Comparison of ENCODE assay signal across 29 cellular contexts in genomic region chr5:134538296-134538695, GRCh38. TPM values are rescaled to one million over a fixed set of nuclear protein-coding genes. Genes with fewer than 3 reads are reported as not detected.
DNase-seq lines count a peak whose midpoint lies in the region; ATAC-seq, FAIRE-seq and TF ChIP-seq lines count a peak whose summit lies in the region.
"Had no signal": no experiment of that assay in that cellular context is flagged by ENCODE, and none has a peak within 500 bp of the region (broad histone marks: within the 10 kb centered on the region; RNA-seq: fewer than 3 reads in every experiment).

No MANE protein-coding gene starts in this region.

- no peak for TF ChIP-seq POLR2A in endothelial cell of umbilical vein (IDR thresholded peaks at IDR 0.05; ENCODE audit: low read depth, low read length)
- no peak for TF ChIP-seq POLR2A in H54 (IDR thresholded peaks at IDR 0.05; ENCODE audit: low read depth, low read length)

- TF ChIP-seq CTCF in natural killer cell (IDR thresholded peaks at IDR 0.05) (no peak), endothelial cell of umbilical vein (IDR thresholded peaks at IDR 0.05; ENCODE audit: extremely low read depth in 1 of 2, insufficient read depth in 1 of 2, low read depth in 1 of 2, low read length in 2 of 2) (no peak)

- no peaks in the 10 kb centered on the region for H3K27me3 ChIP-seq in endothelial cell of umbilical vein (ENCODE audit: control insufficient read depth in 2 of 2, insufficient read depth in 2 of 2, low read length in 2 of 2)
- no peaks in the 10 kb centered on the region for H3K27me3 ChIP-seq in HAP-1 (ENCODE audit: low read depth)
- H3K27me3 ChIP-seq: BE2C, dorsolateral prefrontal cortex, heart right ventricle, upper lobe of right lung had no signal

- no peak overlapping the region for H3K9ac ChIP-seq in endothelial cell of umbilical vein (replicated peaks; ENCODE audit: extremely low read depth, insufficient read depth, low read length)

- H3K4me2 ChIP-seq in endothelial cell of umbilical vein (ENCODE audit: insufficient read depth, low read length): no peak overlapping the region

- H4K20me1 ChIP-seq in endothelial cell of umbilical vein (replicated peaks; ENCODE audit: control insufficient read depth, extremely low read depth, insufficient read depth, low read length): no peaks in the 10 kb centered on the region

- no peak overlapping the region for H3K4me3 Mint-ChIP-seq in natural killer cell
- no peak overlapping the region for H3K4me3 Mint-ChIP-seq in natural killer cell treated with Interleukin-12 subunit alpha and Interleukin-12 subunit beta and Interleukin-15 and Interleukin-18, amount 100 ng/mL, for 72 hours
- H3K4me3 Mint-ChIP-seq in activated CD8-positive, alpha-beta T cell treated with anti-CD3 and anti-CD28 coated beads, Interleukin-2, amount 10 ng/mL, durations not matched to agents 7 days and 5 days: no peak overlapping the region
- H3K4me3 Mint-ChIP-seq: central memory CD8-positive, alpha-beta T cell had no signal

- H3K4me3 ChIP-seq in endothelial cell of umbilical vein (replicated peaks in 1 of 3; ENCODE audit: insufficient read depth in 1 of 3, low read depth in 1 of 3, low read length in 3 of 3): no peak overlapping the region
- H3K4me3 ChIP-seq in HAP-1: no peak overlapping the region
- H3K4me3 ChIP-seq: dorsolateral prefrontal cortex, heart right ventricle, upper lobe of right lung had no signal

- no TSS peak for BruUV-seq in endothelial cell of umbilical vein (replicated peaks; lab: Mats Ljungman, UMichigan)

- no peak for DNase-seq in natural killer cell
- no peak for DNase-seq in natural killer cell treated with Interleukin-12 subunit alpha and Interleukin-12 subunit beta and Interleukin-15 and Interleukin-18, amount 100 ng/mL, for 72 hours (ENCODE audit: low spot score)
- no peak for DNase-seq in activated CD8-positive, alpha-beta T cell treated with anti-CD3 and anti-CD28 coated beads, Interleukin-2, amount 10 ng/mL, durations not matched to agents 7 days and 5 days
- no peak for DNase-seq in endothelial cell of umbilical vein (ENCODE audit: low read depth, low spot score)
- no peak for DNase-seq in H54 (ENCODE audit: insufficient read length, low spot score)
- no peak for DNase-seq in head of caudate nucleus
- no peak for DNase-seq in HAP-1 (ENCODE audit: low spot score in 2 of 2)
- no peak for DNase-seq in nucleus accumbens (lab: John Stamatoyannopoulos, UW)
- DNase-seq: activated naive CD4-positive, alpha-beta T cell treated with Interleukin-2 at 50 U/mL for 16 hours; activated T-cell treated with anti-CD3 and anti-CD28 coated beads, Interleukin-2, amount 50 U/mL, for 1 hour; BE2C; DND-41; dorsolateral prefrontal cortex; heart right ventricle; left colon; NCI-H1092; NCI-H2081 treated with DMSO at 0.1 percent for 48 hours; PC-3; retina; SHP77; small intestine; stimulated activated CD4-positive, alpha-beta T cell treated with anti-CD3 and anti-CD28 coated beads, Interleukin-1b, Interleukin-23, amount 100 ng/mL, for 48 hours; SW 1271; upper lobe of right lung had no signal

- peaks cover 48 to 52% of the 10 kb centered on the region in 2 donors for H3K4me1 Mint-ChIP-seq in natural killer cell
- H3K4me1 Mint-ChIP-seq in natural killer cell treated with Interleukin-12 subunit alpha and Interleukin-12 subunit beta and Interleukin-15 and Interleukin-18, amount 100 ng/mL, for 72 hours (ENCODE audit: low read depth in 2 of 2): peaks cover 34 to 39% of the 10 kb centered on the region in 2 donors
- peaks cover 40% of the 10 kb centered on the region for H3K4me1 Mint-ChIP-seq in activated CD8-positive, alpha-beta T cell treated with anti-CD3 and anti-CD28 coated beads, Interleukin-2, amount 10 ng/mL, durations not matched to agents 7 days and 5 days (ENCODE audit: low read depth)

- H2AFZ ChIP-seq in endothelial cell of umbilical vein (ENCODE audit: low read depth, low read length): no peak overlapping the region

- dilution Hi-C loops in endothelial cell of umbilical vein (cut with MboI; ENCODE audit: extremely low pct_ligation_motif_present, low sequenced_read_pairs): no loop called here

- H3K9me3 Mint-ChIP-seq in natural killer cell: no peaks in the 10 kb centered on the region
- H3K9me3 Mint-ChIP-seq in natural killer cell treated with Interleukin-12 subunit alpha and Interleukin-12 subunit beta and Interleukin-15 and Interleukin-18, amount 100 ng/mL, for 72 hours: no peaks in the 10 kb centered on the region
- no peaks in the 10 kb centered on the region for H3K9me3 Mint-ChIP-seq in activated CD8-positive, alpha-beta T cell treated with anti-CD3 and anti-CD28 coated beads, Interleukin-2, amount 10 ng/mL, durations not matched to agents 7 days and 5 days (ENCODE audit: insufficient read depth)
- H3K9me3 Mint-ChIP-seq: central memory CD8-positive, alpha-beta T cell had no signal

- no peaks in the 10 kb centered on the region for H3K27me3 Mint-ChIP-seq in natural killer cell (ENCODE audit: low read depth in 2 of 2)
- H3K27me3 Mint-ChIP-seq in natural killer cell treated with Interleukin-12 subunit alpha and Interleukin-12 subunit beta and Interleukin-15 and Interleukin-18, amount 100 ng/mL, for 72 hours: no peaks in the 10 kb centered on the region
- H3K27me3 Mint-ChIP-seq in activated CD8-positive, alpha-beta T cell treated with anti-CD3 and anti-CD28 coated beads, Interleukin-2, amount 10 ng/mL, durations not matched to agents 7 days and 5 days (ENCODE audit: low read depth): no peaks in the 10 kb centered on the region
- H3K27me3 Mint-ChIP-seq: central memory CD8-positive, alpha-beta T cell had no signal

- CTCF ChIA-PET in activated CD8-positive, alpha-beta T cell treated with anti-CD3 and anti-CD28 coated beads, Interleukin-2, amount 10 ng/mL, durations not matched to agents 7 days and 5 days (lab: Charles Lee): interaction anchor here (1.6 kb wide), 1 partner anchor 11 kb away, joined by 7 read pairs; no protein-coding TSS in a partner anchor
- CTCF ChIA-PET in endothelial cell of umbilical vein (lab: Charles Lee): interaction anchor here (3.4 kb wide), 1 partner anchor 11 kb away, joined by 14 read pairs; no protein-coding TSS in a partner anchor

- intact Hi-C loops in natural killer cell (cut with micrococcal nuclease) (no loop called here), endothelial cell of umbilical vein (cut with micrococcal nuclease) (no loop called here), head of caudate nucleus (cut with DNase I) (no loop called here)

- FAIRE-seq in endothelial cell of umbilical vein (lab: Jason Lieb, UNC) (peak; percentile 56), H54 (lab: Jason Lieb, UNC) (no peak)
- FAIRE-seq: small intestine had no signal

- no peaks in the 10 kb centered on the region for H3K9me1 ChIP-seq in endothelial cell of umbilical vein (replicated peaks; ENCODE audit: control insufficient read depth, extremely low read depth, insufficient read depth, low read length)

- H3K4me1 ChIP-seq in endothelial cell of umbilical vein (ENCODE audit: control insufficient read depth, extremely low read depth, insufficient read depth, low read length) (no peaks in the 10 kb centered on the region), HAP-1 (no peaks in the 10 kb centered on the region)
- H3K4me1 ChIP-seq: BE2C had no signal

- H3K79me2 ChIP-seq in endothelial cell of umbilical vein (ENCODE audit: control insufficient read depth, insufficient read depth, low read length): peaks cover 1% of the 10 kb centered on the region

- peaks cover 3 to 14% of the 10 kb centered on the region in 2 experiments for H3K36me3 ChIP-seq in endothelial cell of umbilical vein (ENCODE audit: control insufficient read depth in 2 of 2, extremely low read depth in 1 of 2, insufficient read depth in 2 of 2, low read length in 2 of 2)
- H3K36me3 ChIP-seq in HAP-1 (replicated peaks): peaks cover 14% of the 10 kb centered on the region
- H3K36me3 ChIP-seq: BE2C had no signal

- no peak overlapping the region for H3K27ac ChIP-seq in endothelial cell of umbilical vein (ENCODE audit: insufficient read depth, low read depth, low read length)
- H3K27ac ChIP-seq: dorsolateral prefrontal cortex, epithelial cell of prostate, heart right ventricle, HL-60, upper lobe of right lung had no signal

- in situ Hi-C loops in HAP-1 (cut with MboI; ENCODE audit: low sequenced_read_pairs): no loop called here

- H3K36me3 Mint-ChIP-seq in natural killer cell: peaks cover 5% of the 10 kb centered on the region
- H3K36me3 Mint-ChIP-seq in natural killer cell treated with Interleukin-12 subunit alpha and Interleukin-12 subunit beta and Interleukin-15 and Interleukin-18, amount 100 ng/mL, for 72 hours: no peaks in the 10 kb centered on the region
- H3K36me3 Mint-ChIP-seq in activated CD8-positive, alpha-beta T cell treated with anti-CD3 and anti-CD28 coated beads, Interleukin-2, amount 10 ng/mL, durations not matched to agents 7 days and 5 days (ENCODE audit: low read depth): peaks cover 39% of the 10 kb centered on the region

- H3K9me3 ChIP-seq in endothelial cell of umbilical vein (replicated peaks; ENCODE audit: control insufficient read depth, insufficient read depth, low read length) (no peaks in the 10 kb centered on the region), HAP-1 (no peaks in the 10 kb centered on the region)
- H3K9me3 ChIP-seq: BE2C, heart right ventricle, upper lobe of right lung had no signal

- ATAC-seq in natural killer cell: no peak
- no peak for ATAC-seq in natural killer cell treated with Interleukin-12 subunit alpha and Interleukin-12 subunit beta and Interleukin-15 and Interleukin-18, amount 100 ng/mL, for 72 hours
- no peak for ATAC-seq in activated CD8-positive, alpha-beta T cell treated with anti-CD3 and anti-CD28 coated beads, Interleukin-2, amount 10 ng/mL, durations not matched to agents 7 days and 5 days
- ATAC-seq: activated CD4-positive, CD25-positive, alpha-beta regulatory T cell treated with anti-CD3 and anti-CD28 coated beads, Interleukin-2, amount 50 U/mL, for 24 hours; HCT116; heart right ventricle; left colon; PC-3; upper lobe of right lung had no signal

- POLR2A ChIA-PET in activated CD8-positive, alpha-beta T cell treated with anti-CD3 and anti-CD28 coated beads, Interleukin-2, amount 10 ng/mL, durations not matched to agents 7 days and 5 days (lab: Charles Lee): interaction anchor here (1.3 to 1.7 kb wide), 3 partner anchors 10 to 361 kb away, joined by 3 to 5 read pairs (median 4); partner anchors contain the start of genes JADE2 and SKP1
- POLR2A ChIA-PET in endothelial cell of umbilical vein (lab: Charles Lee): no interaction called here

- H3K27ac Mint-ChIP-seq in natural killer cell: peak overlapping the region; percentile 50 to 86
- H3K27ac Mint-ChIP-seq in natural killer cell treated with Interleukin-12 subunit alpha and Interleukin-12 subunit beta and Interleukin-15 and Interleukin-18, amount 100 ng/mL, for 72 hours: peak overlapping the region in 1 of 2 donors; percentile 87
- peak overlapping the region; percentile 51 for H3K27ac Mint-ChIP-seq in activated CD8-positive, alpha-beta T cell treated with anti-CD3 and anti-CD28 coated beads, Interleukin-2, amount 10 ng/mL, durations not matched to agents 7 days and 5 days

RNA-seq across cellular contexts. Expression of gene JADE2, which starts 12.8 kb away (rescaled TPM):
- total RNA-seq in natural killer cell (100 to 1,000 TPM; 130 to 174 (median 173) TPM), endothelial cell of umbilical vein (19.2 and 31.1 TPM in 2 replicates)
- total RNA-seq in natural killer cell treated with Interleukin-12 subunit alpha and Interleukin-12 subunit beta and Interleukin-15 and Interleukin-18, amount 100 ng/mL, for 72 hours: 10 to 100 TPM; 45.2 to 70.8 TPM
- total RNA-seq in activated CD8-positive, alpha-beta T cell treated with anti-CD3 and anti-CD28 coated beads, Interleukin-2, amount 10 ng/mL, durations not matched to agents 7 days and 5 days: 10 to 100 TPM; 79.9 to 86.0 TPM
- polyA plus RNA-seq in endothelial cell of umbilical vein: 11.6 and 12.0 TPM in 2 replicates
- 8.5 and 10.9 TPM in 2 replicates for polyA plus RNA-seq in endothelial cell of umbilical vein (2011; cell fraction: cytosol; rRNA removed)
- polyA plus RNA-seq in endothelial cell of umbilical vein (2011; cell fraction: nucleus; rRNA removed): 14.2 and 14.8 TPM in 2 replicates
- polyA plus RNA-seq in endothelial cell of umbilical vein (2012): 10.5 and 12.9 TPM in 2 replicates
- 20.0 and 23.9 TPM in 2 replicates for polyA minus RNA-seq in endothelial cell of umbilical vein
- polyA minus RNA-seq in endothelial cell of umbilical vein (2011; cell fraction: cytosol; rRNA and poly(A)+ RNA removed): 43.5 TPM
- 8.1 and 14.9 TPM in 2 replicates for polyA minus RNA-seq in endothelial cell of umbilical vein (2011; cell fraction: nucleus; rRNA and poly(A)+ RNA removed)
